ENCODE assay signal across 11 cellular contexts in genomic region chr12:3490848-3491382, GRCh38. TPM values are rescaled to one million over a fixed set of nuclear protein-coding genes. Genes with fewer than 3 reads are reported as not detected.
DNase-seq lines count a peak whose midpoint lies in the region; ATAC-seq, FAIRE-seq and TF ChIP-seq lines count a peak whose summit lies in the region.
"Had no signal": no experiment of that assay in that cellular context is flagged by ENCODE, and none has a peak within 500 bp of the region (broad histone marks: within the 10 kb centered on the region; RNA-seq: fewer than 3 reads in every experiment).

Gene PRMT8, plus strand, starts transcription at chr12:3491203. Its CDS starts 423 bp downstream, at chr12:3491626.

- H3K4me2 ChIP-seq in keratinocyte (ENCODE audit: control insufficient read depth, extremely low read depth, insufficient read depth, low read depth, low read length) = peak within 1 kb of the TSS; percentile 65

- TF ChIP-seq CTCF in bronchial epithelial cell (IDR thresholded peaks at IDR 0.05; ENCODE audit: insufficient read depth, low read length, severe bottlenecking) = no peak
- no peak for TF ChIP-seq CTCF in keratinocyte (optimal IDR thresholded peaks at IDR 0.05 in 1 of 3, IDR thresholded peaks at IDR 0.05 in 1 of 3, conservative IDR thresholded peaks at IDR 0.05 in 1 of 3; ENCODE audit: extremely low read depth in 1 of 3, insufficient read depth in 2 of 3, low read length in 3 of 3)

- peak within 1 kb of the TSS; percentile 59 for H3K9ac ChIP-seq in keratinocyte (ENCODE audit: control insufficient read depth, extremely low read depth, insufficient read depth, low read length)

- no peak for FAIRE-seq in bronchial epithelial cell (lab: Jason Lieb, UNC)
- no peak for FAIRE-seq in keratinocyte (lab: Jason Lieb, UNC)

- H3K79me2 ChIP-seq in keratinocyte (ENCODE audit: control insufficient read depth, insufficient read depth, low read length) = no peaks in the 10 kb centered on the region

- H3K9me1 ChIP-seq in keratinocyte (ENCODE audit: control insufficient read depth, extremely low read depth, insufficient read depth, low read length) = no peaks in the 10 kb centered on the region

- no peaks in the 10 kb centered on the region for H3K36me3 ChIP-seq in bronchial epithelial cell (ENCODE audit: control insufficient read depth, insufficient read depth, low read length)
- H3K36me3 ChIP-seq in keratinocyte (ENCODE audit: control insufficient read depth in 2 of 2, extremely low read depth in 1 of 2, insufficient read depth in 2 of 2, low read length in 2 of 2) = no peaks in the 10 kb centered on the region

- H2AFZ ChIP-seq in keratinocyte (ENCODE audit: control insufficient read depth, low read length) = no peak within 1 kb of the TSS

- DNase-seq in COLO668 (lab: John Stamatoyannopoulos, UW; ENCODE audit: unreplicated experiment) (peak; percentile 51), HEK293T (ENCODE audit: extremely low spot score) (peak; percentile 54), bronchial epithelial cell (ENCODE audit: low read depth) (no peak), keratinocyte (ENCODE audit: low read depth, low spot score) (no peak), 8988T (no peak), SHP77 treated with DMSO at 0.1 percent for 48 hours (lab: John Stamatoyannopoulos, UW) (no peak)
- DNase-seq: hippocampal formation, NCI-H1436 treated with DMSO at 0.1 percent for 48 hours had no signal

- ATAC-seq in HG02981 (IDR thresholded peaks at IDR 0.05; ENCODE audit: unreplicated experiment) (no peak), HG03025 (IDR thresholded peaks at IDR 0.05; ENCODE audit: low FRiP score, unreplicated experiment) (no peak)
- ATAC-seq: sciatic nerve had no signal

- H3K27me3 ChIP-seq in bronchial epithelial cell (ENCODE audit: control insufficient read depth, insufficient read depth, low read length) (peaks cover 50% of the 10 kb centered on the region), keratinocyte (ENCODE audit: control insufficient read depth, extremely low read depth, insufficient read depth, low read length) (peaks cover 63% of the 10 kb centered on the region)

- no peak within 1 kb of the TSS for H3K27ac ChIP-seq in keratinocyte (ENCODE audit: control insufficient read depth, insufficient read depth, low read length)

- peaks cover 22% of the 10 kb centered on the region for H3K4me1 ChIP-seq in keratinocyte (ENCODE audit: control insufficient read depth, extremely low read depth, insufficient read depth, low read length)

- H3K9me3 ChIP-seq in keratinocyte (ENCODE audit: control insufficient read depth, low read depth, low read length) = no peaks in the 10 kb centered on the region

- POLR2A ChIA-PET in HEK293T (lab: Yijun Ruan, JAX) = no interaction called here

- peaks cover 4% of the 10 kb centered on the region for H4K20me1 ChIP-seq in keratinocyte (ENCODE audit: control insufficient read depth, extremely low read depth, insufficient read depth, low read length)

- H3K4me3 ChIP-seq in bronchial epithelial cell (ENCODE audit: low read depth, low read length) = peak within 1 kb of the TSS; percentile 19
- H3K4me3 ChIP-seq in keratinocyte (ENCODE audit: control insufficient read depth in 2 of 3, extremely low read depth in 1 of 3, insufficient read depth in 2 of 3, low read depth in 1 of 3, low read length in 3 of 3) = peak within 1 kb of the TSS; percentile 48 to 73 (median 50)

- CTCF ChIA-PET in HEK293T (lab: Yijun Ruan, JAX) = interaction anchor here (0.8 kb wide), 1 partner anchor 187 kb away, joined by 3 read pairs; no protein-coding TSS in a partner anchor

- dilution Hi-C loops in keratinocyte (cut with MboI; ENCODE audit: extremely low pct_ligation_motif_present, low sequenced_read_pairs) = no loop called here

TF ChIP-seq in HEK293T, 16 proteins besides CTCF, POLR2A, EP300 and RAD21:
- TF ChIP-seq FOXA1 (IDR thresholded peaks at IDR 0.05) = no peak
- no peak for TF ChIP-seq CTBP1 (IDR thresholded peaks at IDR 0.05; ENCODE audit: borderline replicate concordance)
- no peak for TF ChIP-seq ZNF384 (IDR thresholded peaks at IDR 0.05)
- no peak for TF ChIP-seq SP1 (IDR thresholded peaks at IDR 0.05)
- TF ChIP-seq BHLHE40 (IDR thresholded peaks at IDR 0.05; ENCODE audit: borderline replicate concordance) = no peak
- TF ChIP-seq ELF4 (IDR thresholded peaks at IDR 0.05) = no peak
- no peak for TF ChIP-seq L3MBTL2 (conservative IDR thresholded peaks at IDR 0.05)
- TF ChIP-seq TARDBP (IDR thresholded peaks at IDR 0.05) = no peak
- no peak for TF ChIP-seq HDGF (IDR thresholded peaks at IDR 0.05; ENCODE audit: borderline replicate concordance)

RNA-seq across cellular contexts. Expression of gene PRMT8, which starts in this region (rescaled TPM):
- total RNA-seq in bronchial epithelial cell = 0.51 and 1.8 TPM in 2 replicates
- 1.0 to 4.0 TPM (median 2.7 TPM) in 3 replicates for polyA plus RNA-seq in keratinocyte
- polyA plus RNA-seq in keratinocyte (2011; ENCODE audit: low read depth) = 2.4 TPM
- 2.8 and 2.9 TPM in 2 replicates for polyA plus RNA-seq in keratinocyte (2011; cell fraction: cytosol; rRNA removed)
- 9.6 and 11.5 TPM in 2 replicates for polyA plus RNA-seq in keratinocyte (2011; cell fraction: nucleus; rRNA removed)
- polyA plus RNA-seq in keratinocyte (2012; ENCODE audit: low replicate concordance) = 0.91 and 4.3 TPM in 2 replicates
- polyA minus RNA-seq in keratinocyte = 0.79 to 5.1 TPM (median 4.7 TPM) in 3 replicates
- polyA minus RNA-seq in keratinocyte (2011; cell fraction: cytosol; rRNA and poly(A)+ RNA removed) = 0.77 TPM
- polyA minus RNA-seq in keratinocyte (2011; cell fraction: nucleus; rRNA and poly(A)+ RNA removed) = 3.3 and 6.8 TPM in 2 replicates
- total RNA-seq: sciatic nerve had no signal

Comparison
In these comparisons a context has a peak if more than half of its experiments do, and no peak if none do; other contexts are left out.
1. DNase-seq: peak in COLO668 (single experiment) and HEK293T (single experiment); none in bronchial epithelial cell (single experiment), keratinocyte (single experiment), 8988T (single experiment) and SHP77 treated with DMSO at 0.1 percent for 48 hours (single experiment).